In the genomic region with DNA sequence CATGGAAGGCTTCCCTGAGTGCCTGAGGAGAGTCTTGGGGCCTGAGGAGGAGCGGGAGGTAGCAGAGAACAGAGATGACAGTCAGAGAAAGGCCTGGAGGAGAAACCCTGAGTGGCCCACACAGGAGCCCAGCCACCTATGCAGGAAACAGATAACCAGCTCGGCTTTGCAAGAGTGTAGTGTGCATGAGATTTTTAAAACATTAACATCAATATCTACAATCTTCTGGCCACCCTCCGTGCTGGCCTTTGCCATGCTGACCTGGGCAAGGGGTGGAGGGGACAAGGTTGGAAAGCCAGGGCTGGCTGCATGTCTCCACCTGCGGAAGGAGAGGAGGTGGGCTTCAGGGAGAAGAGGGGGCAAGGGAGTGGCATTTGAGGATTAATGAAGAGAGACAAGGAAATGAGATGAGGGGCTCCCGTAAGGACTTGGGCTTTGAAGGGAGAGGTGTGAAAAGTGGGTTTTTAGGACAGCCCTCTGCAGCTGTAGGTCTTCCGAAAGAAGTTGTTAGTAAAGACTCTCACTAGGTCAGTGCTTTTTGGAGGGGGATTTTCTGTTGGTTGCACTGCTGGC, we compare ENCODE assay signal across 32 cellular contexts.
"Had no signal": no experiment of that assay in that cellular context is flagged by ENCODE, and none has a peak within 500 bp of the region (broad histone marks: within the 10 kb centered on the region; RNA-seq: fewer than 3 reads in every experiment).

No MANE protein-coding gene starts in this region.

- H3K27ac Mint-ChIP-seq: activated B cell treated with CpG ODN at 0.5 μM for 24 hours; activated CD8-positive, alpha-beta T cell treated with anti-CD3 and anti-CD28 coated beads for 36 hours; activated naive CD4-positive, alpha-beta T cell treated with anti-CD3 and anti-CD28 coated beads for 36 hours; activated naive CD4-positive, alpha-beta T cell treated with anti-CD3 and anti-CD28 coated beads, Interleukin-2, amount 50 U/mL, for 24 hours; activated naive CD8-positive, alpha-beta T cell treated with anti-CD3 and anti-CD28 coated beads for 36 hours; activated naive CD8-positive, alpha-beta T cell treated with anti-CD3 and anti-CD28 coated beads, Interleukin-2, amount 50 U/mL, for 24 hours; activated T-helper 17 cell treated with anti-CD3 and anti-CD28 coated beads, Interleukin-2, amount 50 U/mL, for 72 hours; dendritic cell treated with granulocyte-macrophage colony-stimulating factor and Interleukin-4, amounts not matched to agents 40 ng/mL and 50 ng/mL, for 4 days; endodermal cell; T-helper 17 cell; T-helper 2 cell treated with Interferon-gamma antibody and Interleukin-4, amounts not matched to agents 5 μg/mL and 100 μg/mL, for 36 hours had no signal

- H3K27me3 Mint-ChIP-seq: activated CD8-positive, alpha-beta T cell treated with anti-CD3 and anti-CD28 coated beads for 36 hours; activated naive CD4-positive, alpha-beta T cell treated with anti-CD3 and anti-CD28 coated beads, Interleukin-2, amount 50 U/mL, for 24 hours; activated naive CD8-positive, alpha-beta T cell treated with anti-CD3 and anti-CD28 coated beads for 36 hours; activated naive CD8-positive, alpha-beta T cell treated with anti-CD3 and anti-CD28 coated beads, Interleukin-2, amount 50 U/mL, for 24 hours; brain; dendritic cell treated with granulocyte-macrophage colony-stimulating factor and Interleukin-4, amounts not matched to agents 40 ng/mL and 50 ng/mL, for 4 days had no signal

- H3K4me3 Mint-ChIP-seq: activated B cell treated with CpG ODN at 0.5 μM for 24 hours; activated CD8-positive, alpha-beta T cell treated with anti-CD3 and anti-CD28 coated beads for 36 hours; activated naive CD4-positive, alpha-beta T cell treated with anti-CD3 and anti-CD28 coated beads for 36 hours; activated naive CD4-positive, alpha-beta T cell treated with anti-CD3 and anti-CD28 coated beads, Interleukin-2, amount 50 U/mL, for 24 hours; activated naive CD8-positive, alpha-beta T cell treated with anti-CD3 and anti-CD28 coated beads for 36 hours; activated naive CD8-positive, alpha-beta T cell treated with anti-CD3 and anti-CD28 coated beads, Interleukin-2, amount 50 U/mL, for 24 hours; activated T-cell treated with anti-CD3 and anti-CD28 coated beads, Interleukin-2, amount 50 U/mL, for 4 hours; activated T-helper 17 cell treated with anti-CD3 and anti-CD28 coated beads, Interleukin-2, amount 50 U/mL, for 72 hours; brain; dendritic cell treated with granulocyte-macrophage colony-stimulating factor and Interleukin-4, amounts not matched to agents 40 ng/mL and 50 ng/mL, for 4 days; endodermal cell; T-helper 17 cell; T-helper 2 cell treated with Interferon-gamma antibody and Interleukin-4, amounts not matched to agents 5 μg/mL and 100 μg/mL, for 36 hours had no signal

- H3K4me1 Mint-ChIP-seq: activated B cell treated with CpG ODN at 0.5 μM for 24 hours; activated naive CD4-positive, alpha-beta T cell treated with anti-CD3 and anti-CD28 coated beads, Interleukin-2, amount 50 U/mL, for 24 hours; activated naive CD8-positive, alpha-beta T cell treated with anti-CD3 and anti-CD28 coated beads for 36 hours; activated T-helper 17 cell treated with anti-CD3 and anti-CD28 coated beads, Interleukin-2, amount 50 U/mL, for 72 hours had no signal

- H3K27ac ChIP-seq: adrenal gland, breast epithelium, cardiac muscle cell, coronary artery, dorsolateral prefrontal cortex, foreskin keratinocyte, gastrocnemius medialis had no signal

- H3K4me3 ChIP-seq: adrenal gland, breast epithelium, cardiac muscle cell, coronary artery, dorsolateral prefrontal cortex, gastrocnemius medialis had no signal

- DNase-seq: activated B cell treated with CpG ODN at 0.5 μM for 24 hours; activated CD4-positive, alpha-beta T cell treated with anti-CD3 and anti-CD28 coated beads for 48 hours; activated CD4-positive, alpha-beta T cell treated with anti-CD3 and anti-CD28 coated beads, Interleukin-2, amount 50 U/mL, for 1 hour; activated CD4-positive, alpha-beta T cell treated with anti-CD3 and anti-CD28 coated beads, Interleukin-2, amount 50 U/mL, for 48 hours; activated CD8-positive, alpha-beta memory T cell treated with anti-CD3 and anti-CD28 coated beads for 24 hours; activated CD8-positive, alpha-beta T cell treated with anti-CD3 and anti-CD28 coated beads for 36 hours; activated effector memory CD4-positive, alpha-beta T cell treated with Interleukin-2 at 50 U/mL for 16 hours; activated gamma-delta T cell treated with Interleukin-2 at 50 U/mL for 16 hours; activated naive CD4-positive, alpha-beta T cell treated with anti-CD3 and anti-CD28 coated beads for 36 hours; activated naive CD8-positive, alpha-beta T cell treated with anti-CD3 and anti-CD28 coated beads for 36 hours; activated naive CD8-positive, alpha-beta T cell treated with anti-CD3 and anti-CD28 coated beads, Interleukin-2, amount 50 U/mL, for 24 hours; activated T-cell treated with anti-CD3 and anti-CD28 coated beads, Interleukin-2, amount 50 U/mL, for 4 hours; adrenal gland; aorta; central memory CD4-positive, alpha-beta T cell; dorsolateral prefrontal cortex; effector memory CD4-positive, alpha-beta T cell; endodermal cell; foreskin keratinocyte; gastrocnemius medialis; T-helper 1 cell; T-helper 17 cell; T1000; WERI-Rb-1 had no signal

- H3K4me1 ChIP-seq: adrenal gland, breast epithelium, foreskin keratinocyte, gastrocnemius medialis had no signal

- H3K27me3 ChIP-seq: adrenal gland, breast epithelium, cardiac muscle cell, foreskin keratinocyte, gastrocnemius medialis had no signal

- H3K9me3 ChIP-seq: adrenal gland, gastrocnemius medialis had no signal

- H3K9me3 Mint-ChIP-seq: activated naive CD4-positive, alpha-beta T cell treated with anti-CD3 and anti-CD28 coated beads, Interleukin-2, amount 50 U/mL, for 24 hours had no signal

- H3K36me3 ChIP-seq: adrenal gland, breast epithelium, cardiac muscle cell, gastrocnemius medialis, WERI-Rb-1 had no signal

- H3K36me3 Mint-ChIP-seq: activated naive CD4-positive, alpha-beta T cell treated with anti-CD3 and anti-CD28 coated beads, Interleukin-2, amount 50 U/mL, for 24 hours; activated naive CD8-positive, alpha-beta T cell treated with anti-CD3 and anti-CD28 coated beads for 36 hours had no signal
